In genomic region chr14:90615444-90616095, GRCh38 we compare ENCODE assay signal across 18 cellular contexts.
DNase-seq lines count a peak whose midpoint lies in the region; ATAC-seq and TF ChIP-seq lines count a peak whose summit lies in the region.
"Had no signal": no experiment of that assay in that cellular context is flagged by ENCODE, and none has a peak within 500 bp of the region (broad histone marks: within the 10 kb centered on the region; RNA-seq: fewer than 3 reads in every experiment).

No MANE protein-coding gene starts in this region.

- no peaks in the 10 kb centered on the region for H3K79me2 ChIP-seq in neural progenitor cell (ENCODE audit: low read depth)

- H3F3A ChIP-seq in neural progenitor cell (ENCODE audit: low read depth), result no peaks in the 10 kb centered on the region

- no peak for DNase-seq in activated naive CD4-positive, alpha-beta T cell treated with anti-CD3 and anti-CD28 coated beads, Interleukin-2, amount 10 ng/mL, durations not matched to agents 7 days and 5 days
- DNase-seq in activated naive CD4-positive, alpha-beta T cell treated with anti-CD3 and anti-CD28 coated beads for 36 hours, result no peak
- DNase-seq in Right ventricle myocardium superior (no peak), neural progenitor cell (ENCODE audit: low spot score) (peak; percentile 26), type B pancreatic cell (ENCODE audit: extremely low spot score, unreplicated experiment) (no peak), NCI-H1930 (lab: John Stamatoyannopoulos, UW) (no peak)
- DNase-seq: activated CD4-positive, CD25-positive, alpha-beta regulatory T cell; amniotic stem cell; HFFc6; mucosa of descending colon; NCI-H1092; NCI-H2227 treated with DMSO at 0.1 percent for 48 hours; ovary had no signal

- peaks cover 21% of the 10 kb centered on the region for H3K4me1 ChIP-seq in neural progenitor cell

- no peak overlapping the region for H3K4me3 Mint-ChIP-seq in activated naive CD4-positive, alpha-beta T cell treated with anti-CD3 and anti-CD28 coated beads, Interleukin-2, amount 10 ng/mL, durations not matched to agents 7 days and 5 days
- no peak overlapping the region for H3K4me3 Mint-ChIP-seq in activated naive CD4-positive, alpha-beta T cell treated with anti-CD3 and anti-CD28 coated beads for 36 hours
- H3K4me3 Mint-ChIP-seq in neural progenitor cell, result peak overlapping the region; percentile 71
- peak overlapping the region; percentile 40 for H3K4me3 Mint-ChIP-seq in type B pancreatic cell
- H3K4me3 Mint-ChIP-seq: HFFc6; stimulated activated memory B cell treated with anti-CD40 and anti-IgM and Interleukin-4, amounts not matched to agents 10 μg/mL and 1 μg/mL and 100 μg/mL, for 72 hours; T-helper 1 cell treated with Interleukin-12 subunit alpha and Interleukin-12 subunit beta and Interleukin-4 antibody, amounts not matched to agents 30 μg/mL and 1 μg/mL, for 36 hours had no signal

- H3K4me2 ChIP-seq in neural progenitor cell, result peak overlapping the region; percentile 55

- no peak overlapping the region for H3K27ac ChIP-seq in neural progenitor cell
- H3K27ac ChIP-seq: BLaER1 treated with 17β-estradiol and CSF1 and Interleukin-3, amounts not matched to agents 10 nM and 100 nM; ovary had no signal

- no peak for TF ChIP-seq CTCF in neural progenitor cell (IDR thresholded peaks at IDR 0.05)
- TF ChIP-seq CTCF in type B pancreatic cell (conservative IDR thresholded peaks at IDR 0.05), result no peak

- ATAC-seq in Right ventricle myocardium superior (ENCODE audit: poor library complexity) (peak; percentile 17), GM19395 (IDR thresholded peaks at IDR 0.05; ENCODE audit: unreplicated experiment) (no peak), HG03442 (IDR thresholded peaks at IDR 0.05; ENCODE audit: unreplicated experiment) (no peak)
- ATAC-seq: mucosa of descending colon; stimulated activated memory B cell treated with anti-CD40 and anti-IgM and Interleukin-4, amounts not matched to agents 10 μg/mL and 1 μg/mL and 100 μg/mL, for 72 hours had no signal

- peak overlapping the region; percentile 25 for H3K27ac Mint-ChIP-seq in activated naive CD4-positive, alpha-beta T cell treated with anti-CD3 and anti-CD28 coated beads, Interleukin-2, amount 10 ng/mL, durations not matched to agents 7 days and 5 days
- H3K27ac Mint-ChIP-seq in activated naive CD4-positive, alpha-beta T cell treated with anti-CD3 and anti-CD28 coated beads for 36 hours, result no peak overlapping the region
- peak overlapping the region; percentile 98 for H3K27ac Mint-ChIP-seq in neural progenitor cell
- H3K27ac Mint-ChIP-seq in type B pancreatic cell, result peak overlapping the region; percentile 57
- H3K27ac Mint-ChIP-seq: HFFc6; stimulated activated memory B cell treated with anti-CD40 and anti-IgM and Interleukin-4, amounts not matched to agents 10 μg/mL and 1 μg/mL and 100 μg/mL, for 72 hours; T-helper 1 cell treated with Interleukin-12 subunit alpha and Interleukin-12 subunit beta and Interleukin-4 antibody, amounts not matched to agents 30 μg/mL and 1 μg/mL, for 36 hours had no signal

- CTCF ChIA-PET in activated naive CD4-positive, alpha-beta T cell treated with anti-CD3 and anti-CD28 coated beads, Interleukin-2, amount 10 ng/mL, durations not matched to agents 7 days and 5 days (lab: Charles Lee), result no interaction called here
- CTCF ChIA-PET in activated naive CD4-positive, alpha-beta T cell treated with anti-CD3 and anti-CD28 coated beads for 36 hours (lab: Charles Lee), result no interaction called here

- H3K9me3 ChIP-seq in neural progenitor cell (ENCODE audit: low read depth), result no peaks in the 10 kb centered on the region
- H3K9me3 ChIP-seq: BLaER1 treated with 17β-estradiol and CSF1 and Interleukin-3, amounts not matched to agents 10 nM and 100 nM; mucosa of descending colon; ovary had no signal

- peaks cover 4% of the 10 kb centered on the region for H3K27me3 Mint-ChIP-seq in activated naive CD4-positive, alpha-beta T cell treated with anti-CD3 and anti-CD28 coated beads, Interleukin-2, amount 10 ng/mL, durations not matched to agents 7 days and 5 days
- H3K27me3 Mint-ChIP-seq in activated naive CD4-positive, alpha-beta T cell treated with anti-CD3 and anti-CD28 coated beads for 36 hours (ENCODE audit: low read depth), result no peaks in the 10 kb centered on the region
- H3K27me3 Mint-ChIP-seq in neural progenitor cell (ENCODE audit: insufficient read depth, low read depth) (no peaks in the 10 kb centered on the region), type B pancreatic cell (no peaks in the 10 kb centered on the region)

- intact Hi-C loops in activated naive CD4-positive, alpha-beta T cell treated with anti-CD3 and anti-CD28 coated beads for 36 hours (cut with micrococcal nuclease), result no loop called here
- intact Hi-C loops in Right ventricle myocardium superior (cut with DNase I), result no loop called here

- H3K9me3 Mint-ChIP-seq in activated naive CD4-positive, alpha-beta T cell treated with anti-CD3 and anti-CD28 coated beads, Interleukin-2, amount 10 ng/mL, durations not matched to agents 7 days and 5 days, result no peaks in the 10 kb centered on the region
- H3K9me3 Mint-ChIP-seq in activated naive CD4-positive, alpha-beta T cell treated with anti-CD3 and anti-CD28 coated beads for 36 hours, result no peaks in the 10 kb centered on the region
- no peaks in the 10 kb centered on the region for H3K9me3 Mint-ChIP-seq in neural progenitor cell
- no peaks in the 10 kb centered on the region for H3K9me3 Mint-ChIP-seq in type B pancreatic cell
- H3K9me3 Mint-ChIP-seq: HFFc6; stimulated activated memory B cell treated with anti-CD40 and anti-IgM and Interleukin-4, amounts not matched to agents 10 μg/mL and 1 μg/mL and 100 μg/mL, for 72 hours; T-helper 1 cell treated with Interleukin-12 subunit alpha and Interleukin-12 subunit beta and Interleukin-4 antibody, amounts not matched to agents 30 μg/mL and 1 μg/mL, for 36 hours had no signal

- H3K36me3 Mint-ChIP-seq in activated naive CD4-positive, alpha-beta T cell treated with anti-CD3 and anti-CD28 coated beads, Interleukin-2, amount 10 ng/mL, durations not matched to agents 7 days and 5 days, result no peaks in the 10 kb centered on the region
- H3K36me3 Mint-ChIP-seq in activated naive CD4-positive, alpha-beta T cell treated with anti-CD3 and anti-CD28 coated beads for 36 hours (ENCODE audit: low read depth), result no peaks in the 10 kb centered on the region
- peaks cover 10% of the 10 kb centered on the region for H3K36me3 Mint-ChIP-seq in neural progenitor cell
- peaks cover 9% of the 10 kb centered on the region for H3K36me3 Mint-ChIP-seq in type B pancreatic cell
- H3K36me3 Mint-ChIP-seq: stimulated activated memory B cell treated with anti-CD40 and anti-IgM and Interleukin-4, amounts not matched to agents 10 μg/mL and 1 μg/mL and 100 μg/mL, for 72 hours had no signal

- H3K36me3 ChIP-seq in neural progenitor cell, result no peaks in the 10 kb centered on the region
- H3K36me3 ChIP-seq: ovary had no signal

- H3K9ac ChIP-seq in neural progenitor cell, result no peak overlapping the region

- H3K27me3 ChIP-seq in neural progenitor cell, result no peaks in the 10 kb centered on the region
- H3K27me3 ChIP-seq: BLaER1 treated with 17β-estradiol and CSF1 and Interleukin-3, amounts not matched to agents 10 nM and 100 nM; ovary had no signal

- no peaks in the 10 kb centered on the region for H3K4me1 Mint-ChIP-seq in activated naive CD4-positive, alpha-beta T cell treated with anti-CD3 and anti-CD28 coated beads, Interleukin-2, amount 10 ng/mL, durations not matched to agents 7 days and 5 days
- no peaks in the 10 kb centered on the region for H3K4me1 Mint-ChIP-seq in activated naive CD4-positive, alpha-beta T cell treated with anti-CD3 and anti-CD28 coated beads for 36 hours (ENCODE audit: low read depth)
- peaks cover 37% of the 10 kb centered on the region for H3K4me1 Mint-ChIP-seq in neural progenitor cell
- H3K4me1 Mint-ChIP-seq in type B pancreatic cell (ENCODE audit: unreplicated experiment), result peaks cover 31% of the 10 kb centered on the region
- H3K4me1 Mint-ChIP-seq: stimulated activated memory B cell treated with anti-CD40 and anti-IgM and Interleukin-4, amounts not matched to agents 10 μg/mL and 1 μg/mL and 100 μg/mL, for 72 hours had no signal

- no peak overlapping the region for H3K4me3 ChIP-seq in neural progenitor cell
- H3K4me3 ChIP-seq: BLaER1 treated with 17β-estradiol and CSF1 and Interleukin-3, amounts not matched to agents 10 nM and 100 nM; mucosa of descending colon; ovary had no signal

- H4K20me1 ChIP-seq in neural progenitor cell (ENCODE audit: low read depth), result no peaks in the 10 kb centered on the region
- H4K20me1 ChIP-seq: BLaER1 treated with 17β-estradiol and CSF1 and Interleukin-3, amounts not matched to agents 10 nM and 100 nM had no signal

- peak overlapping the region; percentile 19 for H2AFZ ChIP-seq in neural progenitor cell (replicated peaks)

Comparison
In these comparisons a context has a peak if more than half of its experiments do, and no peak if none do; other contexts are left out.
1. H3K4me3 Mint-ChIP-seq: peak in neural progenitor cell (single experiment) and type B pancreatic cell (single experiment); none in activated naive CD4-positive, alpha-beta T cell treated with anti-CD3 and anti-CD28 coated beads, Interleukin-2, amount 10 ng/mL, durations not matched to agents 7 days and 5 days (single experiment) and activated naive CD4-positive, alpha-beta T cell treated with anti-CD3 and anti-CD28 coated beads for 36 hours (single experiment).